Comparison of ENCODE assay signal across 19 cellular contexts in genomic region chr14:101708853-101709532, GRCh38. TPM values are rescaled to one million over a fixed set of nuclear protein-coding genes. Genes with fewer than 3 reads are reported as not detected.
A peak's percentile ranks its signal among the peaks of the same experiment; 100 is the strongest.
DNase-seq lines count a peak whose midpoint lies in the region; ATAC-seq and TF ChIP-seq lines count a peak whose summit lies in the region.
"Had no signal": no experiment of that assay in that cellular context is flagged by ENCODE, and none has a peak within 500 bp of the region (broad histone marks: within the 10 kb centered on the region; RNA-seq: fewer than 3 reads in every experiment).

No MANE protein-coding gene starts in this region.

- no peak overlapping the region for H3K27ac Mint-ChIP-seq in activated CD4-positive, alpha-beta T cell treated with anti-CD3 and anti-CD28 coated beads, Interleukin-2, amount 10 ng/mL, durations not matched to agents 24 days and 14 days
- no peak overlapping the region for H3K27ac Mint-ChIP-seq in osteocyte (ENCODE audit: unreplicated experiment)
- H3K27ac Mint-ChIP-seq in activated CD4-positive, alpha-beta T cell treated with anti-CD3 and anti-CD28 coated beads, Interleukin-2, amount 10 ng/mL, durations not matched to agents 7 days and 5 days: no peak overlapping the region
- H3K27ac Mint-ChIP-seq: brain had no signal

- peaks cover 26% of the 10 kb centered on the region for H3K4me1 Mint-ChIP-seq in activated CD4-positive, alpha-beta T cell treated with anti-CD3 and anti-CD28 coated beads, Interleukin-2, amount 10 ng/mL, durations not matched to agents 24 days and 14 days
- H3K4me1 Mint-ChIP-seq in osteocyte (ENCODE audit: unreplicated experiment): peaks cover 16% of the 10 kb centered on the region
- peaks cover 36% of the 10 kb centered on the region for H3K4me1 Mint-ChIP-seq in activated CD4-positive, alpha-beta T cell treated with anti-CD3 and anti-CD28 coated beads, Interleukin-2, amount 10 ng/mL, durations not matched to agents 7 days and 5 days

- WGBS in esophagus muscularis mucosa: 86% methylated on average over 18 of the region's 18 CpGs

- no peak overlapping the region for H3K4me3 ChIP-seq in esophagus muscularis mucosa
- H3K4me3 ChIP-seq: HAP-1, left lung, uterus had no signal

- intact Hi-C loops in activated CD4-positive, alpha-beta T cell treated with anti-CD3 and anti-CD28 coated beads, Interleukin-2, amount 10 ng/mL, durations not matched to agents 24 days and 14 days (cut with micrococcal nuclease): loop anchor here (5.0 to 10.0 kb wide), 2 partner anchors 113 to 386 kb away; no protein-coding TSS in a partner anchor
- intact Hi-C loops in esophagus muscularis mucosa (cut with DNase I): no loop called here

- TF ChIP-seq CTCF in esophagus muscularis mucosa (IDR thresholded peaks at IDR 0.05) (no peak), osteocyte (IDR thresholded peaks at IDR 0.05) (no peak)

- CTCF ChIA-PET in activated CD4-positive, alpha-beta T cell treated with anti-CD3 and anti-CD28 coated beads, Interleukin-2, amount 10 ng/mL, durations not matched to agents 7 days and 5 days (lab: Charles Lee): interaction anchor here (1.1 kb wide), 1 partner anchor 61 kb away, joined by 4 read pairs; no protein-coding TSS in a partner anchor

- TF ChIP-seq POLR2A in esophagus muscularis mucosa (IDR thresholded peaks at IDR 0.05; ENCODE audit: low read depth): no peak

- H3K4me3 Mint-ChIP-seq in activated CD4-positive, alpha-beta T cell treated with anti-CD3 and anti-CD28 coated beads, Interleukin-2, amount 10 ng/mL, durations not matched to agents 24 days and 14 days: no peak overlapping the region
- no peak overlapping the region for H3K4me3 Mint-ChIP-seq in osteocyte (ENCODE audit: unreplicated experiment)
- H3K4me3 Mint-ChIP-seq in activated CD4-positive, alpha-beta T cell treated with anti-CD3 and anti-CD28 coated beads, Interleukin-2, amount 10 ng/mL, durations not matched to agents 7 days and 5 days: no peak overlapping the region
- H3K4me3 Mint-ChIP-seq: brain had no signal

- peaks cover 5% of the 10 kb centered on the region for H3K9me3 Mint-ChIP-seq in activated CD4-positive, alpha-beta T cell treated with anti-CD3 and anti-CD28 coated beads, Interleukin-2, amount 10 ng/mL, durations not matched to agents 24 days and 14 days
- H3K9me3 Mint-ChIP-seq in osteocyte (ENCODE audit: unreplicated experiment): no peaks in the 10 kb centered on the region
- peaks cover 4% of the 10 kb centered on the region for H3K9me3 Mint-ChIP-seq in activated CD4-positive, alpha-beta T cell treated with anti-CD3 and anti-CD28 coated beads, Interleukin-2, amount 10 ng/mL, durations not matched to agents 7 days and 5 days

- TF ChIP-seq EP300 in esophagus muscularis mucosa (IDR thresholded peaks at IDR 0.05): no peak

- H3K36me3 Mint-ChIP-seq in activated CD4-positive, alpha-beta T cell treated with anti-CD3 and anti-CD28 coated beads, Interleukin-2, amount 10 ng/mL, durations not matched to agents 24 days and 14 days (ENCODE audit: low read depth): no peaks in the 10 kb centered on the region
- H3K36me3 Mint-ChIP-seq in osteocyte (ENCODE audit: unreplicated experiment): no peaks in the 10 kb centered on the region
- peaks cover 3% of the 10 kb centered on the region for H3K36me3 Mint-ChIP-seq in activated CD4-positive, alpha-beta T cell treated with anti-CD3 and anti-CD28 coated beads, Interleukin-2, amount 10 ng/mL, durations not matched to agents 7 days and 5 days (ENCODE audit: low read depth)
- H3K36me3 Mint-ChIP-seq: brain had no signal

- H3K36me3 ChIP-seq in esophagus muscularis mucosa: no peaks in the 10 kb centered on the region
- H3K36me3 ChIP-seq: HAP-1, left lung, uterus had no signal

- peaks cover 0 to 2% (median under 1%) of the 10 kb centered on the region in 4 donors for H3K9me3 ChIP-seq in esophagus muscularis mucosa
- H3K9me3 ChIP-seq: HAP-1, uterus had no signal

- ATAC-seq in HG03108 (IDR thresholded peaks at IDR 0.05; ENCODE audit: unreplicated experiment): no peak
- ATAC-seq: left lung, Right ventricle myocardium inferior had no signal

- peaks cover 20 to 27% (median 26%) of the 10 kb centered on the region in 4 donors for H3K4me1 ChIP-seq in esophagus muscularis mucosa

- no peak overlapping the region for H3K27ac ChIP-seq in esophagus muscularis mucosa (replicated peaks in 1 of 4)
- H3K27ac ChIP-seq: left lung, uterus had no signal

- POLR2A ChIA-PET in activated CD4-positive, alpha-beta T cell treated with anti-CD3 and anti-CD28 coated beads, Interleukin-2, amount 10 ng/mL, durations not matched to agents 7 days and 5 days (lab: Charles Lee): no interaction called here

- peak; percentile 54 for DNase-seq in activated CD4-positive, alpha-beta T cell treated with anti-CD3 and anti-CD28 coated beads, Interleukin-2, amount 10 ng/mL, durations not matched to agents 24 days and 14 days
- DNase-seq in activated CD4-positive, alpha-beta T cell treated with anti-CD3 and anti-CD28 coated beads for 48 hours: no peak
- DNase-seq in NCI-H524 (lab: John Stamatoyannopoulos, UW) (peak; percentile 63 to 87), esophagus muscularis mucosa (ENCODE audit: extremely low spot score) (peak; percentile 53), osteocyte (ENCODE audit: extremely low spot score, unreplicated experiment) (peak; percentile 71), NCI-H1105 treated with DMSO at 0.1 percent for 48 hours (lab: John Stamatoyannopoulos, UW) (no peak)
- DNase-seq in activated CD4-positive, alpha-beta T cell treated with anti-CD3 and anti-CD28 coated beads, Interleukin-2, amount 10 ng/mL, durations not matched to agents 7 days and 5 days: no peak
- DNase-seq: activated T-cell treated with anti-CD3 and anti-CD28 coated beads, Interleukin-2, amount 50 U/mL, for 1 hour; Calu3; Karpas-422; left lung; NCI-H1092 treated with DMSO at 0.1 percent for 48 hours; NCI-H510A treated with DMSO at 0.1 percent for 48 hours; SW 1271; uterus had no signal

- H3K27me3 ChIP-seq in esophagus muscularis mucosa: peaks cover 0 to 29% (median 4%) of the 10 kb centered on the region in 4 donors
- H3K27me3 ChIP-seq: uterus had no signal

- H3K27me3 Mint-ChIP-seq in activated CD4-positive, alpha-beta T cell treated with anti-CD3 and anti-CD28 coated beads, Interleukin-2, amount 10 ng/mL, durations not matched to agents 24 days and 14 days: peaks cover 9% of the 10 kb centered on the region
- peaks cover 10% of the 10 kb centered on the region for H3K27me3 Mint-ChIP-seq in osteocyte (ENCODE audit: unreplicated experiment)
- peaks cover 8% of the 10 kb centered on the region for H3K27me3 Mint-ChIP-seq in activated CD4-positive, alpha-beta T cell treated with anti-CD3 and anti-CD28 coated beads, Interleukin-2, amount 10 ng/mL, durations not matched to agents 7 days and 5 days

RNA-seq across cellular contexts. Expression of gene PPP2R5C, which starts 52.5 kb away (rescaled TPM):
- 160 and 181 TPM in 2 replicates for total RNA-seq in activated CD4-positive, alpha-beta T cell treated with anti-CD3 and anti-CD28 coated beads, Interleukin-2, amount 10 ng/mL, durations not matched to agents 24 days and 14 days
- total RNA-seq in esophagus muscularis mucosa (100 to 1,000 TPM; 103 to 142 (median 131) TPM), osteocyte (115 and 116 TPM in 2 replicates)
- total RNA-seq in activated CD4-positive, alpha-beta T cell treated with anti-CD3 and anti-CD28 coated beads, Interleukin-2, amount 10 ng/mL, durations not matched to agents 7 days and 5 days: 100 to 1,000 TPM; 291 to 300 TPM

Comparison
In these comparisons a context has a peak if more than half of its experiments do, and no peak if none do; other contexts are left out.
1. DNase-seq: peak in activated CD4-positive, alpha-beta T cell treated with anti-CD3 and anti-CD28 coated beads, Interleukin-2, amount 10 ng/mL, durations not matched to agents 24 days and 14 days (single experiment), NCI-H524 (2 of 2), esophagus muscularis mucosa (single experiment) and osteocyte (single experiment); none in activated CD4-positive, alpha-beta T cell treated with anti-CD3 and anti-CD28 coated beads for 48 hours (single experiment), activated CD4-positive, alpha-beta T cell treated with anti-CD3 and anti-CD28 coated beads, Interleukin-2, amount 10 ng/mL, durations not matched to agents 7 days and 5 days (single experiment) and NCI-H1105 treated with DMSO at 0.1 percent for 48 hours (single experiment).